Comparison of ENCODE assay signal across 9 cellular contexts in the genomic region with DNA sequence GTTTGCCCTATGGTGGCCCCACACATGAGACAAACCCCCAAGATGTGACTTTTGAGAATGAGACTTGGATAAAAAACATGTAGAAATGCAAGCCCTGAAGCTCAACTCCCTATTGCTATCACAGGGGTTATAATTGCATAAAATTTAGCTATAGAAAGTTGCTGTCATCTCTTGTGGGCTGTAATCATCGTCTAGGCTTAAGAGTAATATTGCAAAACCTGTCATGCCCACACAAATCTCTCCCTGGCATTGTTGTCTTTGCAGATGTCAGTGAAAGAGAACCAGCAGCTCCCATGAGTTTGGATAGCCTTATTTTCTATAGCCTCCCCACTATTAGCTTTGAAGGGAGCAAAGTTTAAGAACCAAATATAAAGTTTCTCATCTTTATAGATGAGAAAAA. TPM values are rescaled to one million over a fixed set of nuclear protein-coding genes. Genes with fewer than 3 reads are reported as not detected.
"Had no signal": no experiment of that assay in that cellular context is flagged by ENCODE, and none has a peak within 500 bp of the region (broad histone marks: within the 10 kb centered on the region; RNA-seq: fewer than 3 reads in every experiment).

No MANE protein-coding gene starts in this region.

- ATAC-seq: GM12878 had no signal

- DNase-seq: GDM1, GF-D8 had no signal

- H3K4me3 ChIP-seq: GM12878 had no signal

- FAIRE-seq: G401.6, GM12878, GM12891, GM12892, GM18507, GM19239 had no signal

RNA-seq across cellular contexts. Expression of a gene that starts 14.6 kb away (rescaled TPM):
- total RNA-seq: G401 had no signal

RNA-seq across cellular contexts. Expression of a gene that starts 17.3 kb away (rescaled TPM):
- total RNA-seq: G401 had no signal
- polyA plus RNA-seq: GM12878 had no signal
